15 cellular contexts compared by ENCODE assay signal in genomic region chr1:186026946-186027345, GRCh38.
DNase-seq lines count a peak whose midpoint lies in the region; ATAC-seq and TF ChIP-seq lines count a peak whose summit lies in the region.
"Had no signal": no experiment of that assay in that cellular context is flagged by ENCODE, and none has a peak within 500 bp of the region (broad histone marks: within the 10 kb centered on the region; RNA-seq: fewer than 3 reads in every experiment).

No MANE protein-coding gene starts in this region.

- H3K36me3 Mint-ChIP-seq in natural killer cell treated with Interleukin-12 subunit alpha and Interleukin-12 subunit beta and Interleukin-15 and Interleukin-18, amount 100 ng/mL, for 72 hours, result no peaks in the 10 kb centered on the region
- H3K36me3 Mint-ChIP-seq in activated T-helper 2 cell treated with anti-CD3 and anti-CD28 coated beads, Interferon-gamma antibody, Interleukin-2, Interleukin-4, amounts not matched to agents 10 μg/mL and 5 μg/mL and 100 μg/mL, durations not matched to agents 14 hours and 24 hours and 36 hours (ENCODE audit: low read depth), result no peaks in the 10 kb centered on the region
- H3K36me3 Mint-ChIP-seq: CD8-positive, alpha-beta memory T cell had no signal

- intact Hi-C loops in ascending aorta (cut with DNase I), result no loop called here
- intact Hi-C loops in activated T-helper 2 cell treated with anti-CD3 and anti-CD28 coated beads, Interferon-gamma antibody, Interleukin-2, Interleukin-4, amounts not matched to agents 10 μg/mL and 5 μg/mL and 100 μg/mL, durations not matched to agents 14 hours and 24 hours and 36 hours (cut with micrococcal nuclease), result no loop called here

- peak overlapping the region; percentile 48 to 55 for H3K27ac ChIP-seq in ascending aorta
- H3K27ac ChIP-seq: A549, BLaER1 had no signal

- H3K27me3 Mint-ChIP-seq in natural killer cell treated with Interleukin-12 subunit alpha and Interleukin-12 subunit beta and Interleukin-15 and Interleukin-18, amount 100 ng/mL, for 72 hours, result no peaks in the 10 kb centered on the region
- no peaks in the 10 kb centered on the region for H3K27me3 Mint-ChIP-seq in activated T-helper 2 cell treated with anti-CD3 and anti-CD28 coated beads, Interferon-gamma antibody, Interleukin-2, Interleukin-4, amounts not matched to agents 10 μg/mL and 5 μg/mL and 100 μg/mL, durations not matched to agents 14 hours and 24 hours and 36 hours (ENCODE audit: low read depth)
- H3K27me3 Mint-ChIP-seq: CD8-positive, alpha-beta memory T cell had no signal

- TF ChIP-seq CTCF in ascending aorta (IDR thresholded peaks at IDR 0.05), result no peak

- H3K4me3 ChIP-seq in ascending aorta, result no peak overlapping the region
- H3K4me3 ChIP-seq: A549, BLaER1, GM12878, HAP-1, K562 had no signal

- H3K36me3 ChIP-seq in ascending aorta, result peaks cover 4 to 9% of the 10 kb centered on the region in 2 donors
- H3K36me3 ChIP-seq: BLaER1, HAP-1 had no signal

- no peaks in the 10 kb centered on the region for H3K4me1 Mint-ChIP-seq in natural killer cell treated with Interleukin-12 subunit alpha and Interleukin-12 subunit beta and Interleukin-15 and Interleukin-18, amount 100 ng/mL, for 72 hours (ENCODE audit: low read depth in 2 of 2)
- H3K4me1 Mint-ChIP-seq in activated T-helper 2 cell treated with anti-CD3 and anti-CD28 coated beads, Interferon-gamma antibody, Interleukin-2, Interleukin-4, amounts not matched to agents 10 μg/mL and 5 μg/mL and 100 μg/mL, durations not matched to agents 14 hours and 24 hours and 36 hours (ENCODE audit: low read depth), result no peaks in the 10 kb centered on the region
- H3K4me1 Mint-ChIP-seq: CD8-positive, alpha-beta memory T cell had no signal

- peak; percentile 3 for DNase-seq in EL
- no peak for DNase-seq in ascending aorta (ENCODE audit: low spot score in 2 of 2)
- DNase-seq in iris pigment epithelial cell (ENCODE audit: low read depth), result peak; percentile 7
- DNase-seq in natural killer cell treated with Interleukin-12 subunit alpha and Interleukin-12 subunit beta and Interleukin-15 and Interleukin-18, amount 100 ng/mL, for 72 hours (ENCODE audit: low spot score), result no peak
- DNase-seq in activated T-helper 2 cell treated with anti-CD3 and anti-CD28 coated beads, Interferon-gamma antibody, Interleukin-2, Interleukin-4, amounts not matched to agents 10 μg/mL and 5 μg/mL and 100 μg/mL, durations not matched to agents 14 hours and 24 hours and 36 hours (ENCODE audit: low spot score), result no peak
- DNase-seq in activated effector memory CD4-positive, alpha-beta T cell treated with anti-CD3 and anti-CD28 coated beads, Interleukin-2, amount 50 U/mL, for 16 hours, result no peak
- DNase-seq: AML-193; Caco-2; CD8-positive, alpha-beta memory T cell; DND-41 had no signal

- H3K27ac Mint-ChIP-seq in natural killer cell treated with Interleukin-12 subunit alpha and Interleukin-12 subunit beta and Interleukin-15 and Interleukin-18, amount 100 ng/mL, for 72 hours, result no peak overlapping the region
- H3K27ac Mint-ChIP-seq in activated T-helper 2 cell treated with anti-CD3 and anti-CD28 coated beads, Interferon-gamma antibody, Interleukin-2, Interleukin-4, amounts not matched to agents 10 μg/mL and 5 μg/mL and 100 μg/mL, durations not matched to agents 14 hours and 24 hours and 36 hours, result no peak overlapping the region
- H3K27ac Mint-ChIP-seq: CD8-positive, alpha-beta memory T cell had no signal

- H3K4me1 ChIP-seq in ascending aorta, result peaks cover 0 to 5% of the 10 kb centered on the region in 2 donors
- H3K4me1 ChIP-seq: A549, BLaER1, Caco-2, HAP-1 had no signal

- no peaks in the 10 kb centered on the region for H3K27me3 ChIP-seq in ascending aorta
- H3K27me3 ChIP-seq: BLaER1 had no signal

- ATAC-seq in natural killer cell treated with Interleukin-12 subunit alpha and Interleukin-12 subunit beta and Interleukin-15 and Interleukin-18, amount 100 ng/mL, for 72 hours, result no peak
- ATAC-seq: A549, GM12878, K562 had no signal

- H3K9me3 ChIP-seq in ascending aorta, result peaks cover 10 to 17% of the 10 kb centered on the region in 2 donors
- H3K9me3 ChIP-seq: A549, BLaER1, Caco-2, HAP-1 had no signal

- H3K4me3 Mint-ChIP-seq in natural killer cell treated with Interleukin-12 subunit alpha and Interleukin-12 subunit beta and Interleukin-15 and Interleukin-18, amount 100 ng/mL, for 72 hours, result no peak overlapping the region
- no peak overlapping the region for H3K4me3 Mint-ChIP-seq in activated T-helper 2 cell treated with anti-CD3 and anti-CD28 coated beads, Interferon-gamma antibody, Interleukin-2, Interleukin-4, amounts not matched to agents 10 μg/mL and 5 μg/mL and 100 μg/mL, durations not matched to agents 14 hours and 24 hours and 36 hours (ENCODE audit: low read depth)
- H3K4me3 Mint-ChIP-seq: CD8-positive, alpha-beta memory T cell had no signal

- H3K9me3 Mint-ChIP-seq in natural killer cell treated with Interleukin-12 subunit alpha and Interleukin-12 subunit beta and Interleukin-15 and Interleukin-18, amount 100 ng/mL, for 72 hours, result peaks cover 7% of the 10 kb centered on the region
- no peaks in the 10 kb centered on the region for H3K9me3 Mint-ChIP-seq in activated T-helper 2 cell treated with anti-CD3 and anti-CD28 coated beads, Interferon-gamma antibody, Interleukin-2, Interleukin-4, amounts not matched to agents 10 μg/mL and 5 μg/mL and 100 μg/mL, durations not matched to agents 14 hours and 24 hours and 36 hours

Comparison
In these comparisons a context has a peak if more than half of its experiments do, and no peak if none do; other contexts are left out.
1. DNase-seq: peak in EL (single experiment) and iris pigment epithelial cell (single experiment); none in ascending aorta (0 of 2), natural killer cell treated with Interleukin-12 subunit alpha and Interleukin-12 subunit beta and Interleukin-15 and Interleukin-18, amount 100 ng/mL, for 72 hours (single experiment), activated T-helper 2 cell treated with anti-CD3 and anti-CD28 coated beads, Interferon-gamma antibody, Interleukin-2, Interleukin-4, amounts not matched to agents 10 μg/mL and 5 μg/mL and 100 μg/mL, durations not matched to agents 14 hours and 24 hours and 36 hours (single experiment) and activated effector memory CD4-positive, alpha-beta T cell treated with anti-CD3 and anti-CD28 coated beads, Interleukin-2, amount 50 U/mL, for 16 hours (single experiment).